In the genomic region with DNA sequence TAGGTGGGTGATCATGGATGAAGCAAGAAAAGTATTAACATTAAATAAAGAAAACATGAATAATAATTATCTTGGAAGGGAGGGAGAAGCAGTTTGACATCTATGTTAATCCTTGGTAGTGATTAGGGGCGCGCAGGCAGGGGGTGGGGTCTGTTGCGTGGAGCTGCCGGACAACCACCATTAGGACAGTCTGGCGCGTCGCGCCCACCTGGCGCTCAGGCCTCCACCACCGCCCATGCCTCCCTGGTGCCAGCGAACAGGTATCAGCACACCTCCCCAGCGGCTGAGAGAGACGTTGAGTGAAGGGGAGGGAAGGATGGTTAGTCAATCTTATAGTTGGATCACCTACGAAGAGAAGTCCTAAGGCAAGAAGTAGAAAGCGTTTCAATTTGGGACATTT, we compare ENCODE assay signal across 26 cellular contexts.
"Had no signal": no experiment of that assay in that cellular context is flagged by ENCODE, and none has a peak within 500 bp of the region (broad histone marks: within the 10 kb centered on the region; RNA-seq: fewer than 3 reads in every experiment).

No MANE protein-coding gene starts in this region.

- H3K27ac ChIP-seq: stomach, suprapubic skin, testis, thoracic aorta, thyroid gland, tibial artery, tibial nerve, transverse colon, upper lobe of left lung, upper lobe of right lung, uterus, vagina had no signal

- ATAC-seq: stimulated activated effector memory CD8-positive, alpha-beta T cell treated with anti-CD3 and anti-CD28 coated beads, Interleukin-12 subunit alpha, Interleukin-12 subunit beta, amount 100 ng/mL, for 72 hours; stimulated activated memory B cell treated with anti-CD40 and anti-IgM and Interleukin-4, amounts not matched to agents 10 μg/mL and 1 μg/mL and 100 μg/mL, for 72 hours; stimulated activated naive B cell treated with anti-CD40 and anti-IgM and Interleukin-4, amounts not matched to agents 10 μg/mL and 1 μg/mL and 100 μg/mL, for 72 hours; stimulated activated naive CD8-positive, alpha-beta T cell treated with anti-CD3 and anti-CD28 coated beads, Interleukin-15, amount 100 ng/mL, for 72 hours; stimulated activated naive CD8-positive, alpha-beta T cell treated with anti-CD3 and anti-CD28 coated beads, Interleukin-15, Interleukin-2, amounts not matched to agents 100 U/mL and 50 U/mL, for 24 hours; upper lobe of right lung had no signal

- H3K4me3 ChIP-seq: stomach, suprapubic skin, testis, thoracic aorta, thyroid gland, tibial artery, tibial nerve, transverse colon, upper lobe of left lung, upper lobe of right lung, uterus, vagina had no signal

- FAIRE-seq: urothelium cell line had no signal

- H3K4me1 ChIP-seq: stomach, testis, tibial artery, tibial nerve, transverse colon, upper lobe of left lung, upper lobe of right lung, uterus, vagina had no signal

- H3K9me3 ChIP-seq: stomach, suprapubic skin, testis, thoracic aorta, thyroid gland, tibial artery, transverse colon, upper lobe of left lung, upper lobe of right lung, uterus, vagina had no signal

- H3K27me3 ChIP-seq: stomach, suprapubic skin, testis, thyroid gland, tibial artery, tibial nerve, transverse colon, upper lobe of left lung, upper lobe of right lung, uterus, vagina had no signal

- DNase-seq: stimulated activated CD4-positive, alpha-beta T cell treated with anti-CD3 and anti-CD28 coated beads, Interleukin-2, amount 100 ng/mL, for 48 hours; stimulated activated CD4-positive, alpha-beta T cell treated with anti-CD3 and anti-CD28 coated beads, Interleukin-4, amount 100 ng/mL, for 1 hour; stimulated activated CD4-positive, alpha-beta T cell treated with anti-CD3 and anti-CD28 coated beads, Interleukin-4, amount 100 ng/mL, for 24 hours; stimulated activated CD4-positive, alpha-beta T cell treated with anti-CD3 and anti-CD28 coated beads, Interleukin-4, amount 100 ng/mL, for 4 hours; stimulated activated CD8-positive, alpha-beta memory T cell treated with anti-CD3 and anti-CD28 coated beads, Interleukin-4, amount 100 ng/mL, for 48 hours; stimulated activated naive B cell treated with anti-CD40 and anti-IgM and Interleukin-4, amounts not matched to agents 10 μg/mL and 1 μg/mL and 100 μg/mL, for 72 hours; stimulated activated naive CD4-positive, alpha-beta T cell; stimulated activated naive CD4-positive, alpha-beta T cell treated with Interleukin-2 at 50 U/mL for 16 hours; stimulated activated naive CD8-positive, alpha-beta T cell treated with anti-CD3 and anti-CD28 coated beads, Interleukin-15, amount 100 ng/mL, for 72 hours; stimulated activated naive CD8-positive, alpha-beta T cell treated with anti-CD3 and anti-CD28 coated beads, Interleukin-15, Interleukin-2, amounts not matched to agents 100 U/mL and 50 U/mL, for 24 hours; stomach; substantia nigra; testis; thyroid gland; tibial artery; transverse colon; upper lobe of right lung; uterus had no signal

- H3K36me3 ChIP-seq: stomach, suprapubic skin, thoracic aorta, thyroid gland, tibial artery, tibial nerve, transverse colon, upper lobe of left lung, upper lobe of right lung, uterus, vagina had no signal
